ENCODE assay signal across 10 cellular contexts in the genomic region with DNA sequence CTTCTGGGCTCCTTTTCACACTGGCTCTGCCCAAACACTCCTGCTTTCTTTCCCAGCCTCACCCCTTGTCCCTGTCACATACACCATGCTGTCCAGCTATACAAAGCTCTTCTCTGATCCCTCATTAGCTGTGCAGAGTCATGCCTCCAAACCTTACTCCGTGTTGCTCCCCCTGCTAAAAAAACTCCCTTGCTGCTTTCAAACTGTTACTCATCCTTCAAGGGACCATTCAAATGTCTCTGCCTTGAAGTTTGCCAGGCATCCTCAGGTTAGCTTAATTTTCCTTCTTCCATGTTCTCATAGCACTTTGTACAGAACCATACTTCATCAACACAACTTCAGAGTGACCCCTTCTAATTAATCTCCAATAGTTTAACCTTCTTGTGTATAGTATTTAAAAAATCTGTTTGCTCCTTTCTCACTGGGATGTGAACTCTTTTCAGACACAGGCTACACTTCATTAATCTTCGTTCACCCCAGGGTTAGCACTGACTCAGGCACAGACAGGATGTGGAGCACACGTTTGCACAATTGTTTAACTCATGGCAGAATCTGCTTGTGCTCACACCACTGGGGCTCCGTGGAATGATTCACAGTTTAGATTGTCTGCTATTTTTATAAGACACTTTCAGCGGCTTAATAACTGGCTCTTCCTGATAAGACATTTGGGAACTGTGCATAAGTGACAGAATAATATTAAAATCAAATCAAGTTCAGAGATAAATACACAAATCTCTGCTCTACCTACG. TPM values are rescaled to one million over a fixed set of nuclear protein-coding genes. Genes with fewer than 3 reads are reported as not detected.
DNase-seq lines count a peak whose midpoint lies in the region; TF ChIP-seq lines count a peak whose summit lies in the region.
"Had no signal": no experiment of that assay in that cellular context is flagged by ENCODE, and none has a peak within 500 bp of the region (broad histone marks: within the 10 kb centered on the region; RNA-seq: fewer than 3 reads in every experiment).

No MANE protein-coding gene starts in this region.

- WGBS in GM23248 (ENCODE audit: low coverage in 1 of 2, low lambda C conversion rate in 2 of 2, missing lambda C conversion rate in 2 of 2), 2 experiments: 7 to 8% methylated on average over 6 of the region's 6 CpGs

- H3K36me3 ChIP-seq in BLaER1 treated with 17β-estradiol and CSF1 and Interleukin-3, amounts not matched to agents 10 nM and 100 nM: no peaks in the 10 kb centered on the region
- H3K36me3 ChIP-seq in GM23248 (ENCODE audit: low read depth) (no peaks in the 10 kb centered on the region), OCI-LY7 (ENCODE audit: insufficient read depth, low read length) (no peaks in the 10 kb centered on the region), WERI-Rb-1 (no peaks in the 10 kb centered on the region)

- no peaks in the 10 kb centered on the region for H3K9me3 ChIP-seq in BLaER1 treated with 17β-estradiol and CSF1 and Interleukin-3, amounts not matched to agents 10 nM and 100 nM (replicated peaks in 1 of 11)
- no peaks in the 10 kb centered on the region for H3K9me3 ChIP-seq in GM23248 (ENCODE audit: low read depth)
- no peaks in the 10 kb centered on the region for H3K9me3 ChIP-seq in OCI-LY7 (ENCODE audit: low read length)
- no peaks in the 10 kb centered on the region for H3K9me3 ChIP-seq in WERI-Rb-1 (ENCODE audit: severe bottlenecking)

- H3F3A ChIP-seq in GM23248 (ENCODE audit: insufficient read depth): peaks cover 23% of the 10 kb centered on the region

- no TSS peak for BruUV-seq in OCI-LY7 (replicated peaks; lab: Mats Ljungman, UMichigan)

- DNase-seq in GM23248: peak; percentile 83
- DNase-seq in OCI-LY7 (ENCODE audit: low spot score): peak; percentile 60
- DNase-seq in iris pigment epithelial cell (ENCODE audit: low read depth): peak; percentile 85
- no peak for DNase-seq in activated CD4-positive, alpha-beta memory T cell treated with anti-CD3 and anti-CD28 coated beads, Interleukin-2, amount 10 ng/mL, durations not matched to agents 7 days and 5 days
- no peak for DNase-seq in activated T-cell treated with anti-CD3 and anti-CD28 coated beads for 4 hours
- no peak for DNase-seq in UCSD-AML1 (lab: John Stamatoyannopoulos, UW; ENCODE audit: unreplicated experiment)
- DNase-seq in WERI-Rb-1: no peak
- DNase-seq: Calu3 had no signal

- 0 out of 2 replicates have a peak overlapping the region, but pooled peaks have one; percentile 14 for H2AFZ ChIP-seq in GM23248
- H2AFZ ChIP-seq in OCI-LY7 (ENCODE audit: low read length): peak overlapping the region; percentile 51

- no peaks in the 10 kb centered on the region for H4K20me1 ChIP-seq in BLaER1 treated with 17β-estradiol and CSF1 and Interleukin-3, amounts not matched to agents 10 nM and 100 nM
- no peaks in the 10 kb centered on the region for H4K20me1 ChIP-seq in GM23248 (ENCODE audit: insufficient read depth)
- no peaks in the 10 kb centered on the region for H4K20me1 ChIP-seq in OCI-LY7 (ENCODE audit: insufficient read depth, low read length)

- no peak overlapping the region; a peak in 1 of 20 replicates for H3K4me3 ChIP-seq in BLaER1 treated with 17β-estradiol and CSF1 and Interleukin-3, amounts not matched to agents 10 nM and 100 nM
- H3K4me3 ChIP-seq in GM23248: no peak overlapping the region
- H3K4me3 ChIP-seq in OCI-LY7 (ENCODE audit: low read depth, low read length, poor library complexity, severe bottlenecking): no peak overlapping the region
- no peak overlapping the region for H3K4me3 ChIP-seq in WERI-Rb-1 (ENCODE audit: low read depth, low read length)
- H3K4me3 ChIP-seq: lung had no signal

- H3K9me3 Mint-ChIP-seq in activated CD4-positive, alpha-beta memory T cell treated with anti-CD3 and anti-CD28 coated beads, Interleukin-2, amount 10 ng/mL, durations not matched to agents 7 days and 5 days: no peaks in the 10 kb centered on the region

- in situ Hi-C loops in GM23248 (cut with MboI): no loop called here

- H3K9me2 ChIP-seq in GM23248 (ENCODE audit: insufficient read depth): no peaks in the 10 kb centered on the region
- no peaks in the 10 kb centered on the region for H3K9me2 ChIP-seq in OCI-LY7 (ENCODE audit: insufficient read depth, low read length)

- H3K4me2 ChIP-seq in BLaER1 treated with 17β-estradiol and CSF1 and Interleukin-3, amounts not matched to agents 10 nM and 100 nM: peak overlapping the region in 10 of 11 experiments; percentile 25 to 79 (median 55); a peak in 19 of 22 replicates
- peak overlapping the region; percentile 51 for H3K4me2 ChIP-seq in GM23248 (ENCODE audit: unreplicated experiment)
- peak overlapping the region; percentile 43 for H3K4me2 ChIP-seq in OCI-LY7 (ENCODE audit: low read length)

- H3K27ac Mint-ChIP-seq in activated CD4-positive, alpha-beta memory T cell treated with anti-CD3 and anti-CD28 coated beads, Interleukin-2, amount 10 ng/mL, durations not matched to agents 7 days and 5 days: no peak overlapping the region

- intact Hi-C loops in OCI-LY7 (cut with micrococcal nuclease; ENCODE audit: unreplicated experiment): no loop called here

- H3K79me2 ChIP-seq in GM23248 (ENCODE audit: insufficient read depth) (no peaks in the 10 kb centered on the region), OCI-LY7 (ENCODE audit: insufficient read depth, low read depth, low read length) (no peaks in the 10 kb centered on the region)

- H3K27me3 ChIP-seq in BLaER1 treated with 17β-estradiol and CSF1 and Interleukin-3, amounts not matched to agents 10 nM and 100 nM: no peaks in the 10 kb centered on the region
- H3K27me3 ChIP-seq in GM23248 (replicated peaks; ENCODE audit: insufficient read depth) (no peaks in the 10 kb centered on the region), WERI-Rb-1 (ENCODE audit: insufficient read depth, low read depth, severe bottlenecking) (no peaks in the 10 kb centered on the region)

- CTCF ChIA-PET in OCI-LY7 (lab: Charles Lee; ENCODE audit: unreplicated experiment): interaction anchor here (0.9 kb wide), 1 partner anchor 11 kb away, joined by 7 read pairs; no protein-coding TSS in a partner anchor
- CTCF ChIA-PET in activated CD4-positive, alpha-beta memory T cell treated with anti-CD3 and anti-CD28 coated beads, Interleukin-2, amount 10 ng/mL, durations not matched to agents 7 days and 5 days (lab: Charles Lee): no interaction called here

- POLR2A ChIA-PET in OCI-LY7 (lab: Charles Lee): interaction anchor here (0.8 to 3.4 kb wide), 7 partner anchors 10 to 28 kb away, joined by 4 to 20 read pairs (median 12); a partner anchor contains a TSS
- POLR2A ChIA-PET in activated CD4-positive, alpha-beta memory T cell treated with anti-CD3 and anti-CD28 coated beads, Interleukin-2, amount 10 ng/mL, durations not matched to agents 7 days and 5 days (lab: Charles Lee): no interaction called here

- H3K27ac ChIP-seq in BLaER1 treated with 17β-estradiol and CSF1 and Interleukin-3, amounts not matched to agents 10 nM and 100 nM: peak overlapping the region in 8 of 11 experiments; percentile 3 to 55 (median 24); a peak in 10 of 22 replicates
- H3K27ac ChIP-seq in GM23248: peak overlapping the region; percentile 40
- H3K27ac ChIP-seq in OCI-LY7 (ENCODE audit: low read depth, low read length, poor library complexity, severe bottlenecking): no peak overlapping the region
- no peak overlapping the region for H3K27ac ChIP-seq in WERI-Rb-1

- TF ChIP-seq CTCF in OCI-LY7 (conservative IDR thresholded peaks at IDR 0.05; ENCODE audit: low read length) (no peak), WERI-Rb-1 (IDR thresholded peaks at IDR 0.05; ENCODE audit: low read depth, low read length) (no peak)

- H3K4me1 Mint-ChIP-seq in activated CD4-positive, alpha-beta memory T cell treated with anti-CD3 and anti-CD28 coated beads, Interleukin-2, amount 10 ng/mL, durations not matched to agents 7 days and 5 days: peaks cover 11% of the 10 kb centered on the region

- H3K4me1 ChIP-seq in BLaER1 treated with 17β-estradiol and CSF1 and Interleukin-3, amounts not matched to agents 10 nM and 100 nM: peaks cover 9 to 56% (median 42%) of the 10 kb centered on the region in 10 experiments
- H3K4me1 ChIP-seq in GM23248 (ENCODE audit: insufficient read depth) (peaks cover 31% of the 10 kb centered on the region), OCI-LY7 (ENCODE audit: insufficient read depth, low read length, poor library complexity, severe bottlenecking) (peaks cover 53% of the 10 kb centered on the region)

- H3K27me3 Mint-ChIP-seq in activated CD4-positive, alpha-beta memory T cell treated with anti-CD3 and anti-CD28 coated beads, Interleukin-2, amount 10 ng/mL, durations not matched to agents 7 days and 5 days: no peaks in the 10 kb centered on the region

- H3K9ac ChIP-seq in BLaER1 treated with 17β-estradiol and CSF1 and Interleukin-3, amounts not matched to agents 10 nM and 100 nM: peak overlapping the region in 1 of 11 experiments; percentile 10; a peak in 2 of 22 replicates
- H3K9ac ChIP-seq in GM23248: no peak overlapping the region; the same call in 1 of the 2 replicates

- peaks cover 2% of the 10 kb centered on the region for H3K36me3 Mint-ChIP-seq in activated CD4-positive, alpha-beta memory T cell treated with anti-CD3 and anti-CD28 coated beads, Interleukin-2, amount 10 ng/mL, durations not matched to agents 7 days and 5 days (ENCODE audit: low read depth)

- H3K4me3 Mint-ChIP-seq in activated CD4-positive, alpha-beta memory T cell treated with anti-CD3 and anti-CD28 coated beads, Interleukin-2, amount 10 ng/mL, durations not matched to agents 7 days and 5 days: no peak overlapping the region

RNA-seq across cellular contexts. Expression of a gene that starts 21.4 kb away (rescaled TPM):
- 62.8 and 101 TPM in 2 replicates for total RNA-seq in GM23248 (2014; rRNA removed; shearing (Covaris generic))
- 23.1 and 24.5 TPM in 2 replicates for polyA plus RNA-seq in GM23248 (2016; fragmentation: Nextera tagmentation; extraction: Ambion mirVana)
- total RNA-seq in OCI-LY7 (2014; rRNA removed; shearing (Covaris generic)): 173 and 180 TPM in 2 replicates
- 301 and 313 TPM in 2 replicates for total RNA-seq in OCI-LY7 (2022)
- total RNA-seq in activated CD4-positive, alpha-beta memory T cell treated with anti-CD3 and anti-CD28 coated beads, Interleukin-2, amount 10 ng/mL, durations not matched to agents 7 days and 5 days: 10 to 100 TPM; 88.3 to 91.3 TPM

RNA-seq across cellular contexts. Expression of a gene that starts 29.8 kb away (rescaled TPM):
- total RNA-seq in GM23248 (2014; rRNA removed; shearing (Covaris generic)): 24.3 and 35.6 TPM in 2 replicates
- 53.0 and 53.7 TPM in 2 replicates for polyA plus RNA-seq in GM23248 (2016; fragmentation: Nextera tagmentation; extraction: Ambion mirVana)
- 33.4 and 44.0 TPM in 2 replicates for total RNA-seq in OCI-LY7 (2014; rRNA removed; shearing (Covaris generic))
- total RNA-seq in OCI-LY7 (2022): 51.2 and 53.8 TPM in 2 replicates
- 10 to 100 TPM; 11.5 to 14.4 TPM for total RNA-seq in activated CD4-positive, alpha-beta memory T cell treated with anti-CD3 and anti-CD28 coated beads, Interleukin-2, amount 10 ng/mL, durations not matched to agents 7 days and 5 days

Comparison
In these comparisons a context has a peak if more than half of its experiments do, and no peak if none do; other contexts are left out.
1. H3K27ac ChIP-seq: peak in BLaER1 treated with 17β-estradiol and CSF1 and Interleukin-3, amounts not matched to agents 10 nM and 100 nM (8 of 11) and GM23248 (single experiment); none in OCI-LY7 (single experiment) and WERI-Rb-1 (single experiment).
2. DNase-seq: peak in GM23248 (single experiment), OCI-LY7 (single experiment) and iris pigment epithelial cell (single experiment); none in activated CD4-positive, alpha-beta memory T cell treated with anti-CD3 and anti-CD28 coated beads, Interleukin-2, amount 10 ng/mL, durations not matched to agents 7 days and 5 days (single experiment), activated T-cell treated with anti-CD3 and anti-CD28 coated beads for 4 hours (single experiment), UCSD-AML1 (single experiment) and WERI-Rb-1 (single experiment).
3. Peak in every context shown above with its lines, with median percentiles within 50 percentile points of each other: H3K4me2 ChIP-seq.